12 cellular contexts compared by ENCODE assay signal in the genomic region with DNA sequence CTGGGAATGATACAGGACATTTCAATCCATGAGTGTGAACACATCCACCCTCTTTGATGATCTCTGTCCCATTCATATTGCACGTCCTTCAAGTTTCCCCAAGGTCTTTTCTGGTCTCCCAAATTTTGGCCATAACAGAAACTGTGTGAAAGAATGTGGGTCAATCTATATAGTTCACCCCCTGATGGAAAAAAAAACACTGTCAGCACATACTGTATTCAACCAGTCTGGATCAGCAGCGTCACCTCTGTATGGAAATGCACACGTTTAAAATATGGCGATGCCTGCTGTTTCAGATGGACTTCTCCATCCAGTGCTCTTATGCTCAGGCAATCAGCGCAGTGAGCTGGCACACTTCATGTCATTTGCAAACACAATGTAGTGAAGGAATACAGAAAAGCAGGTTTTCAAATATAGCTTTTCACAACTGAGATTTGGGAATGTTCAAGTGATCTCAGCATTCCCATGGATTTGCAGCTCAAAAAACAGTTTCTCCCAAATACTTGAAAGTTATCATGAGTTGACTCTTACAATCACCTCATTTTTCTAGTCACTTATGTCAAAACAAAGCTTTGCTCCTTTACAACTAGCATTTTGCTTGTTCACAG.
DNase-seq lines count a peak whose midpoint lies in the region; ATAC-seq and TF ChIP-seq lines count a peak whose summit lies in the region.
"Had no signal": no experiment of that assay in that cellular context is flagged by ENCODE, and none has a peak within 500 bp of the region (broad histone marks: within the 10 kb centered on the region; RNA-seq: fewer than 3 reads in every experiment).

No MANE protein-coding gene starts in this region.

- H3K27me3 Mint-ChIP-seq in CD14-positive monocyte (ENCODE audit: low read depth in 3 of 3): no peaks in the 10 kb centered on the region
- no peaks in the 10 kb centered on the region for H3K27me3 Mint-ChIP-seq in activated naive CD4-positive, alpha-beta T cell treated with anti-CD3 and anti-CD28 coated beads, Interleukin-2, amount 10 ng/mL, durations not matched to agents 7 days and 5 days
- H3K27me3 Mint-ChIP-seq: CD4-positive, CD25-positive, alpha-beta regulatory T cell; IgD-negative memory B cell had no signal

- intact Hi-C loops in esophagus muscularis mucosa (cut with DNase I): no loop called here
- intact Hi-C loops in CD14-positive monocyte (cut with micrococcal nuclease): no loop called here

- H3K4me2 ChIP-seq in trophoblast cell (ENCODE audit: low read length): no peak overlapping the region
- H3K4me2 ChIP-seq: GM23338 had no signal

- H3K4me1 ChIP-seq in esophagus muscularis mucosa (peaks cover 0 to 65% (median 57%) of the 10 kb centered on the region in 4 donors), trophoblast cell (ENCODE audit: control insufficient read depth in 1 of 2, insufficient read depth in 2 of 2, low read length in 2 of 2) (no peaks in the 10 kb centered on the region)

- no peak overlapping the region for H4K12ac ChIP-seq in trophoblast cell (ENCODE audit: low read depth, low read length)

- no peak overlapping the region for H2AK5ac ChIP-seq in trophoblast cell (ENCODE audit: low read length)

- no peak overlapping the region for H2BK5ac ChIP-seq in trophoblast cell (ENCODE audit: low read depth, low read length, poor library complexity)

- H3K27ac ChIP-seq in angular gyrus (ENCODE audit: low read depth, low read length) (peak overlapping the region; percentile 65), esophagus muscularis mucosa (replicated peaks in 1 of 4) (peak overlapping the region; percentile 42 to 61 (median 56)), trophoblast cell (ENCODE audit: low read depth, low read length) (no peak overlapping the region)

- no peaks in the 10 kb centered on the region for H3K4me1 Mint-ChIP-seq in CD14-positive monocyte
- H3K4me1 Mint-ChIP-seq in activated naive CD4-positive, alpha-beta T cell treated with anti-CD3 and anti-CD28 coated beads, Interleukin-2, amount 10 ng/mL, durations not matched to agents 7 days and 5 days: no peaks in the 10 kb centered on the region
- H3K4me1 Mint-ChIP-seq: CD4-positive, CD25-positive, alpha-beta regulatory T cell had no signal

- H3K27me3 ChIP-seq in esophagus muscularis mucosa: no peaks in the 10 kb centered on the region
- no peaks in the 10 kb centered on the region for H3K27me3 ChIP-seq in trophoblast cell (ENCODE audit: insufficient read depth, low read length)

- H3K9me3 ChIP-seq in esophagus muscularis mucosa (no peaks in the 10 kb centered on the region), trophoblast cell (ENCODE audit: insufficient read depth, low read depth, low read length) (no peaks in the 10 kb centered on the region)

- no peak overlapping the region for H2BK12ac ChIP-seq in trophoblast cell (ENCODE audit: low read length)

- H3K27ac Mint-ChIP-seq in CD14-positive monocyte: no peak overlapping the region
- H3K27ac Mint-ChIP-seq in activated naive CD4-positive, alpha-beta T cell treated with anti-CD3 and anti-CD28 coated beads, Interleukin-2, amount 10 ng/mL, durations not matched to agents 7 days and 5 days: no peak overlapping the region
- H3K27ac Mint-ChIP-seq: CD4-positive, CD25-positive, alpha-beta regulatory T cell; GM23338; IgD-negative memory B cell had no signal

- TF ChIP-seq CTCF in esophagus muscularis mucosa (IDR thresholded peaks at IDR 0.05): no peak
- no peak for TF ChIP-seq CTCF in CD14-positive monocyte (IDR thresholded peaks at IDR 0.05)

- no peaks in the 10 kb centered on the region for H3K79me1 ChIP-seq in trophoblast cell (ENCODE audit: low read length)

- H2BK120ac ChIP-seq in trophoblast cell (ENCODE audit: insufficient read depth, low read length, poor library complexity): no peak overlapping the region

- TF ChIP-seq POLR2A in esophagus muscularis mucosa (IDR thresholded peaks at IDR 0.05; ENCODE audit: low read depth): no peak

- H3K18ac ChIP-seq in trophoblast cell (ENCODE audit: low read length): no peak overlapping the region

- peak overlapping the region; percentile 46 for H3K9ac ChIP-seq in trophoblast cell (ENCODE audit: low read length)

- no peak overlapping the region for H3K4me3 Mint-ChIP-seq in CD14-positive monocyte
- H3K4me3 Mint-ChIP-seq in activated naive CD4-positive, alpha-beta T cell treated with anti-CD3 and anti-CD28 coated beads, Interleukin-2, amount 10 ng/mL, durations not matched to agents 7 days and 5 days: no peak overlapping the region
- H3K4me3 Mint-ChIP-seq: CD4-positive, CD25-positive, alpha-beta regulatory T cell; GM23338; IgD-negative memory B cell had no signal

- no peak overlapping the region for H4K91ac ChIP-seq in trophoblast cell (ENCODE audit: low read depth, low read length)

- H3K36me3 ChIP-seq in esophagus muscularis mucosa: peaks cover 0 to 11% (median 0%) of the 10 kb centered on the region in 4 donors
- no peaks in the 10 kb centered on the region for H3K36me3 ChIP-seq in trophoblast cell (ENCODE audit: control insufficient read depth in 1 of 2, insufficient read depth in 2 of 2, low read length in 2 of 2)

- H2AFZ ChIP-seq in trophoblast cell (ENCODE audit: insufficient read depth, low read length, poor library complexity): no peak overlapping the region
- H2AFZ ChIP-seq: GM23338 had no signal

- DNase-seq in esophagus muscularis mucosa (ENCODE audit: extremely low spot score) (no peak), trophoblast cell (no peak), superior temporal gyrus (ENCODE audit: extremely low spot score) (peak; percentile 79), CD14-positive monocyte (ENCODE audit: low spot score) (no peak)
- DNase-seq in activated naive CD4-positive, alpha-beta T cell treated with anti-CD3 and anti-CD28 coated beads, Interleukin-2, amount 10 ng/mL, durations not matched to agents 7 days and 5 days: no peak
- DNase-seq: CD4-positive, CD25-positive, alpha-beta regulatory T cell; H7 had no signal

- H3K23ac ChIP-seq in trophoblast cell (ENCODE audit: low read length): no peak overlapping the region

- no peak for ATAC-seq in activated CD4-positive, CD25-positive, alpha-beta regulatory T cell treated with anti-CD3 and anti-CD28 coated beads, Interleukin-2, amount 50 U/mL, for 24 hours
- no peak for ATAC-seq in GM21723 (IDR thresholded peaks at IDR 0.05; ENCODE audit: unreplicated experiment)
- ATAC-seq: GM23338 had no signal

- no peak for TF ChIP-seq EP300 in esophagus muscularis mucosa (IDR thresholded peaks at IDR 0.05)

- H3K4me3 ChIP-seq in esophagus muscularis mucosa: no peak overlapping the region
- H3K4me3 ChIP-seq in trophoblast cell (ENCODE audit: low read depth, low read length): no peak overlapping the region
- H3K4me3 ChIP-seq: GM23338 had no signal

- no peak overlapping the region for H3K4ac ChIP-seq in trophoblast cell (ENCODE audit: low read depth, low read length)

- H4K8ac ChIP-seq in trophoblast cell (ENCODE audit: low read depth, low read length): no peak overlapping the region

- no peaks in the 10 kb centered on the region for H3K79me2 ChIP-seq in trophoblast cell (ENCODE audit: control insufficient read depth, insufficient read depth, low read length, poor library complexity)

- CTCF ChIA-PET in activated naive CD4-positive, alpha-beta T cell treated with anti-CD3 and anti-CD28 coated beads, Interleukin-2, amount 10 ng/mL, durations not matched to agents 7 days and 5 days (lab: Charles Lee): no interaction called here

- H3K14ac ChIP-seq in trophoblast cell (ENCODE audit: low read length): no peak overlapping the region

- peaks cover 0 to 5% (median 0%) of the 10 kb centered on the region in 7 donors for H3K9me3 Mint-ChIP-seq in CD14-positive monocyte
- H3K9me3 Mint-ChIP-seq in activated naive CD4-positive, alpha-beta T cell treated with anti-CD3 and anti-CD28 coated beads, Interleukin-2, amount 10 ng/mL, durations not matched to agents 7 days and 5 days: no peaks in the 10 kb centered on the region
- H3K9me3 Mint-ChIP-seq: GM23338 had no signal

- H3K36me3 Mint-ChIP-seq in CD14-positive monocyte: no peaks in the 10 kb centered on the region
- H3K36me3 Mint-ChIP-seq in activated naive CD4-positive, alpha-beta T cell treated with anti-CD3 and anti-CD28 coated beads, Interleukin-2, amount 10 ng/mL, durations not matched to agents 7 days and 5 days: no peaks in the 10 kb centered on the region
- H3K36me3 Mint-ChIP-seq: CD4-positive, CD25-positive, alpha-beta regulatory T cell had no signal

- WGBS in esophagus muscularis mucosa: 80% methylated on average over 5 of the region's 5 CpGs
- WGBS in trophoblast cell (ENCODE audit: extremely low coverage, insufficient coverage, insufficient read length): no CpG with 5 or more reads among the region's 5 CpGs
